8 cellular contexts compared by ENCODE assay signal in genomic region chr6:152338335-152339125, GRCh38.
DNase-seq lines count a peak whose midpoint lies in the region; ATAC-seq and TF ChIP-seq lines count a peak whose summit lies in the region.

No MANE protein-coding gene starts in this region.

- no peak overlapping the region for H2AFZ ChIP-seq in smooth muscle cell (ENCODE audit: low read depth)

- WGBS in smooth muscle cell (ENCODE audit: low lambda C conversion rate): 57% methylated on average over 10 of the region's 10 CpGs

- no peak overlapping the region for H3K27ac Mint-ChIP-seq in activated naive CD8-positive, alpha-beta T cell treated with anti-CD3 and anti-CD28 coated beads for 36 hours

- H3K4me1 Mint-ChIP-seq in activated naive CD8-positive, alpha-beta T cell treated with anti-CD3 and anti-CD28 coated beads for 36 hours: peaks cover 2% of the 10 kb centered on the region

- H3K4me1 ChIP-seq in right atrium auricular region (no peaks in the 10 kb centered on the region), smooth muscle cell (ENCODE audit: low read depth) (no peaks in the 10 kb centered on the region)

- H3K4me3 Mint-ChIP-seq in activated naive CD8-positive, alpha-beta T cell treated with anti-CD3 and anti-CD28 coated beads for 36 hours: no peak overlapping the region

- H3K9me3 Mint-ChIP-seq in activated naive CD8-positive, alpha-beta T cell treated with anti-CD3 and anti-CD28 coated beads for 36 hours: no peaks in the 10 kb centered on the region

- H3K27ac ChIP-seq in right atrium auricular region (no peak overlapping the region), smooth muscle cell (ENCODE audit: low read depth) (no peak overlapping the region)

- H3K27me3 ChIP-seq in right atrium auricular region (no peaks in the 10 kb centered on the region), smooth muscle cell (ENCODE audit: low read depth) (no peaks in the 10 kb centered on the region)

- no peaks in the 10 kb centered on the region for H4K20me1 ChIP-seq in smooth muscle cell (ENCODE audit: low read depth)

- H3K79me2 ChIP-seq in smooth muscle cell (ENCODE audit: low read depth): no peaks in the 10 kb centered on the region

- H3K36me3 ChIP-seq in right atrium auricular region (peaks cover 83% of the 10 kb centered on the region), smooth muscle cell (ENCODE audit: low read depth) (peaks cover 17% of the 10 kb centered on the region)

- DNase-seq in C1 segment of cervical spinal cord (lab: John Stamatoyannopoulos, UW): peak in 9 of 14 donors; percentile 2 to 33 (median 5)
- DNase-seq in activated naive CD8-positive, alpha-beta T cell treated with anti-CD3 and anti-CD28 coated beads for 36 hours: peak; percentile 37
- peak; percentile 77 for DNase-seq in right atrium auricular region (ENCODE audit: low spot score)
- no peak for DNase-seq in smooth muscle cell (lab: John Stamatoyannopoulos, UW; ENCODE audit: unreplicated experiment)
- no peak for DNase-seq in SHP77 (lab: John Stamatoyannopoulos, UW)

- ATAC-seq in GM19035 (IDR thresholded peaks at IDR 0.05; ENCODE audit: unreplicated experiment) (peak; percentile 96), HG03139 (IDR thresholded peaks at IDR 0.05; ENCODE audit: unreplicated experiment) (peak; percentile 86), SK-N-SH treated with all-trans-retinoic acid at 6 μM for 48 hours (peak; percentile 94)

- TF ChIP-seq CTCF in right atrium auricular region (IDR thresholded peaks at IDR 0.05) (peak; percentile 91 to 94), smooth muscle cell (IDR thresholded peaks at IDR 0.05; ENCODE audit: borderline replicate concordance, insufficient read depth, poor library complexity, severe bottlenecking) (peak; percentile 85)

- H3K36me3 Mint-ChIP-seq in activated naive CD8-positive, alpha-beta T cell treated with anti-CD3 and anti-CD28 coated beads for 36 hours: no peaks in the 10 kb centered on the region

- H3K9ac ChIP-seq in smooth muscle cell (ENCODE audit: low read depth): no peak overlapping the region

- no peak overlapping the region for H3K4me2 ChIP-seq in smooth muscle cell

- H3K4me3 ChIP-seq in right atrium auricular region (no peak overlapping the region), smooth muscle cell (no peak overlapping the region)

- H3K27me3 Mint-ChIP-seq in activated naive CD8-positive, alpha-beta T cell treated with anti-CD3 and anti-CD28 coated beads for 36 hours: no peaks in the 10 kb centered on the region

- H3K9me3 ChIP-seq in right atrium auricular region: no peaks in the 10 kb centered on the region
- H3K9me3 ChIP-seq in smooth muscle cell (replicated peaks; ENCODE audit: low read depth): no peaks in the 10 kb centered on the region

- H3F3A ChIP-seq in smooth muscle cell (ENCODE audit: low read depth): no peaks in the 10 kb centered on the region

TF ChIP-seq in SK-N-SH treated with all-trans-retinoic acid at 6 μM for 48 hours, 23 proteins besides CTCF, POLR2A, EP300 and RAD21:
- TF ChIP-seq PPARA (CRISPR knock-in tag; IDR thresholded peaks at IDR 0.05; ENCODE audit: borderline replicate concordance) (no peak), CSDC2 (CRISPR knock-in tag; IDR thresholded peaks at IDR 0.05) (no peak)
TF ChIP-seq in SK-N-SH treated with all-trans-retinoic acid at 6 μM for 48 hours: peak in this region for 0.

Comparison
In these comparisons a context has a peak if more than half of its experiments do, and no peak if none do; other contexts are left out.
1. DNase-seq: peak in C1 segment of cervical spinal cord (9 of 14), activated naive CD8-positive, alpha-beta T cell treated with anti-CD3 and anti-CD28 coated beads for 36 hours (single experiment) and right atrium auricular region (single experiment); none in smooth muscle cell (single experiment) and SHP77 (0 of 2).
2. Peak in every context shown above with its lines, with median percentiles within 50 percentile points of each other: ATAC-seq.